ENCODE assay signal across 17 cellular contexts in the genomic region with DNA sequence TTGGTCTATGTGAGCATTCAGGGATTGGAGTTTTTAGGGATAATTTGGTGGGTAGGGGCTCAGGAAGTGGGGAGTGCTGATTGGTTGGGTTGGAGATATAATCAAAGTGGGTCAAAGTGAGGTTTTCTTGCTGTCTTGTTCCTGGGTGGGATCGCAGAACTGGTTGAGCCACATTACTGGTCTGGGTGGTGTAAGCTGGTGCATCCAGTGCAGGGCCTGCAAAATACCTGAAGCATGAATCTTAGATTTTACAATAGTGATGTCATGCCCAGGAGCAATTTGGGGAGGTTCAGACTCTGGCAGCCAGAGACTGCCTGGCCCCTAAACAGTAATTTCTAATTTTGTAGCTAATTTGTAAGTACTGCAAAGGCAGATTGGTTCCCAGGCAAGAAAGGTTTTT.
DNase-seq lines count a peak whose midpoint lies in the region; ATAC-seq and TF ChIP-seq lines count a peak whose summit lies in the region.
"Had no signal": no experiment of that assay in that cellular context is flagged by ENCODE, and none has a peak within 500 bp of the region (broad histone marks: within the 10 kb centered on the region; RNA-seq: fewer than 3 reads in every experiment).

No MANE protein-coding gene starts in this region.

- H3K4me3 Mint-ChIP-seq in progenitor cell of endocrine pancreas (ENCODE audit: low read depth): no peak overlapping the region
- H3K4me3 Mint-ChIP-seq: CD4-positive, CD25-positive, alpha-beta regulatory T cell had no signal

- no peaks in the 10 kb centered on the region for H3K27me3 Mint-ChIP-seq in progenitor cell of endocrine pancreas
- H3K27me3 Mint-ChIP-seq: CD4-positive, CD25-positive, alpha-beta regulatory T cell had no signal

- peaks cover 5% of the 10 kb centered on the region for H3K4me1 Mint-ChIP-seq in progenitor cell of endocrine pancreas (ENCODE audit: low read depth)
- H3K4me1 Mint-ChIP-seq: CD4-positive, CD25-positive, alpha-beta regulatory T cell had no signal

- no peaks in the 10 kb centered on the region for H3K36me3 Mint-ChIP-seq in progenitor cell of endocrine pancreas (ENCODE audit: insufficient read depth)
- H3K36me3 Mint-ChIP-seq: CD4-positive, CD25-positive, alpha-beta regulatory T cell had no signal

- H3K9me3 ChIP-seq in hepatocyte (ENCODE audit: low read depth): no peaks in the 10 kb centered on the region
- H3K9me3 ChIP-seq: BE2C had no signal

- H3K9me2 ChIP-seq in hepatocyte (replicated peaks; ENCODE audit: insufficient read depth): no peaks in the 10 kb centered on the region

- H3K9me3 Mint-ChIP-seq in progenitor cell of endocrine pancreas (ENCODE audit: low read depth): peaks cover 12% of the 10 kb centered on the region

- no peaks in the 10 kb centered on the region for H3K4me1 ChIP-seq in hepatocyte (ENCODE audit: insufficient read depth)
- H3K4me1 ChIP-seq: BE2C had no signal

- DNase-seq in ELF-1 (ENCODE audit: low read depth, low spot score) (peak; percentile 73), RWPE1 (ENCODE audit: low spot score) (peak; percentile 13), hepatocyte (ENCODE audit: low spot score) (peak; percentile 7), progenitor cell of endocrine pancreas (ENCODE audit: low spot score, unreplicated experiment) (no peak), SIG-M5 (lab: John Stamatoyannopoulos, UW) (no peak)
- DNase-seq in stimulated activated naive CD4-positive, alpha-beta T cell (lab: John Stamatoyannopoulos, UW): no peak
- no peak for DNase-seq in activated effector memory CD4-positive, alpha-beta T cell treated with Interleukin-2 at 50 U/mL for 16 hours
- DNase-seq: BE2C; CD4-positive, CD25-positive, alpha-beta regulatory T cell; COR-L47; NCI-H1092 treated with DMSO at 0.1 percent for 48 hours; NCI-H510A; NCI-H748 treated with DMSO at 0.1 percent for 48 hours; NK-92 treated with Interleukin-12 subunit alpha and Interleukin-12 subunit beta, amount 100 ng/mL, for 24 hours had no signal

- POLR2A ChIA-PET in RWPE1 (lab: Yijun Ruan, JAX; ENCODE audit: low non-redundant PET): no interaction called here

- peak overlapping the region; percentile 70 for H3K27ac Mint-ChIP-seq in progenitor cell of endocrine pancreas

- TF ChIP-seq CTCF in RWPE1 (conservative IDR thresholded peaks at IDR 0.05; ENCODE audit: low read depth) (no peak), hepatocyte (IDR thresholded peaks at IDR 0.05; ENCODE audit: poor library complexity) (no peak), progenitor cell of endocrine pancreas (IDR thresholded peaks at IDR 0.05; ENCODE audit: unreplicated experiment) (no peak)

- no peaks in the 10 kb centered on the region for H3K79me2 ChIP-seq in hepatocyte

- no peaks in the 10 kb centered on the region for H3K36me3 ChIP-seq in hepatocyte (replicated peaks; ENCODE audit: insufficient read depth, low read depth)
- H3K36me3 ChIP-seq: BE2C had no signal

- H4K20me1 ChIP-seq in hepatocyte (ENCODE audit: insufficient read depth, poor library complexity, severe bottlenecking): no peaks in the 10 kb centered on the region

- H2AFZ ChIP-seq in hepatocyte: no peak overlapping the region

- no peak overlapping the region for H3K4me3 ChIP-seq in hepatocyte
- H3K4me3 ChIP-seq: GM12878, K562 had no signal

- no peaks in the 10 kb centered on the region for H3K27me3 ChIP-seq in hepatocyte
- H3K27me3 ChIP-seq: BE2C had no signal

- H3K27ac ChIP-seq in RWPE1 (no peak overlapping the region), hepatocyte (peak overlapping the region; percentile 67)

- no peak for ATAC-seq in HG02970 (IDR thresholded peaks at IDR 0.05; ENCODE audit: low FRiP score, unreplicated experiment)
- ATAC-seq: GM12878, K562 had no signal

- 83% methylated on average over 1 of the region's 1 CpG for WGBS in hepatocyte (ENCODE audit: low lambda C conversion rate, missing lambda C conversion rate)

- CTCF ChIA-PET in RWPE1 (lab: Yijun Ruan, JAX): no interaction called here

- H3K4me2 ChIP-seq in hepatocyte: no peak overlapping the region

Comparison
In these comparisons a context has a peak if more than half of its experiments do, and no peak if none do; other contexts are left out.
1. DNase-seq: peak in ELF-1 (single experiment), RWPE1 (single experiment) and hepatocyte (single experiment); none in progenitor cell of endocrine pancreas (single experiment), stimulated activated naive CD4-positive, alpha-beta T cell (0 of 6), activated effector memory CD4-positive, alpha-beta T cell treated with Interleukin-2 at 50 U/mL for 16 hours (single experiment) and SIG-M5 (single experiment).